ENCODE assay signal across 8 cellular contexts in the genomic region with DNA sequence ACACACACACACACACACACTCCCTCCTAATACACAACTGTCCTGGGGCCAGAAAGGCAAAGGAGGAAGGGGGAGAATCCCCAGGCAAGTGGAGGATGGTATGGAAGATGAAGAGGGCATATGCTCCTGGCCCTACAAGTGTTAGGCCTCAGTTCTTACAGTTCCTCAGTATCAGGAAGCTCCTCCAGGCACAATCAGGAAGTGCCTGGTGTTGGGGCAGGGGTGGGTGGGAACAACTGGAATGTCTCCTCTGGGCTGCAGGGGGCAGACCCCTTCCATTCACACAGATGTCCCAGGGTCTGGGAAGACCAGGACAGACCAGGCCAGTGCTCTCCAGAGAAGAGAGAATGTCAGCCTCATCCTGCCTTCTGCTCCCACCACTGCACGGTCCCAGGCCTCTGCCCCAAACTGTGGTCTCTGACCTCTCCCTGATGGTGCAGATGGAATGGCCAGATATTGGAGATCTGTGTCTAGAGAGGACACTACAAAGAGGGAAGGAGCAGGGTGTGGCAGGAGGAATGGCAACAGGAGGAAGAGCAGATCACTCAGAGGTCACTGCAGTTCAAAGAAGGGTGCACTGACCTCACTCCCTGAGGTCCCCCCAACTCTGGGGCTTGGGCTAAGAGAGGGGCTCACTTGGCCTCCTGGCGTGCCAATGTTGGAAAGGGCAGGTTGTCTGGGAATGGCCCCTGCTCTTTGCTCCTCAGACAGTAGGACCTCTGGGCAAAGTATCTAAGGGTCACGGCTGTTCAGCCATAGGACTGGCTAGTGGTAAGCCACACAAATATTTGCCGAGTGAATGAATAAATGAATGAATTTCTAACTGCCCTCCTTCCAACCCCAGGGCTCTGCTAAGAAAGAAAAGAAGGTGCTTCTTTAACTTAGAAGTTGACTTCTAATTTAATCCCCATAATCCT. TPM values are rescaled to one million over a fixed set of nuclear protein-coding genes. Genes with fewer than 3 reads are reported as not detected.
DNase-seq lines count a peak whose midpoint lies in the region; ATAC-seq and TF ChIP-seq lines count a peak whose summit lies in the region.

No MANE protein-coding gene starts in this region.

- H3K4me3 ChIP-seq in Peyer's patch: peak overlapping the region; percentile 71 to 92 (median 86)
- peak overlapping the region in 1 of 2 donors; percentile 65 for H3K4me3 ChIP-seq in gastroesophageal sphincter
- no peak overlapping the region for H3K4me3 ChIP-seq in MG63

- no peak for ATAC-seq in gastroesophageal sphincter
- no peak for ATAC-seq in stimulated activated naive CD8-positive, alpha-beta T cell treated with anti-CD3 and anti-CD28 coated beads, Interleukin-15, amount 100 ng/mL, for 72 hours

- 62% methylated on average over 3 of the region's 4 CpGs; no CpG with 5 or more reads in 1 of the 2 donors for WGBS in gastroesophageal sphincter (ENCODE audit: low coverage in 1 of 2), 2 donors

- H3K4me1 Mint-ChIP-seq in T-helper 2 cell treated with Interferon-gamma antibody and Interleukin-4, amounts not matched to agents 5 μg/mL and 100 μg/mL, for 36 hours (ENCODE audit: low read depth): peaks cover 56% of the 10 kb centered on the region
- H3K4me1 Mint-ChIP-seq in stimulated activated naive CD8-positive, alpha-beta T cell treated with anti-CD3 and anti-CD28 coated beads, Interleukin-15, amount 100 ng/mL, for 72 hours: peaks cover 63% of the 10 kb centered on the region

- peak overlapping the region; percentile 99 for H3K4me3 Mint-ChIP-seq in T-helper 2 cell treated with Interferon-gamma antibody and Interleukin-4, amounts not matched to agents 5 μg/mL and 100 μg/mL, for 36 hours
- peak overlapping the region; percentile 87 to 98 for H3K4me3 Mint-ChIP-seq in stimulated activated naive CD8-positive, alpha-beta T cell treated with anti-CD3 and anti-CD28 coated beads, Interleukin-15, amount 100 ng/mL, for 72 hours

- no peaks in the 10 kb centered on the region for H3K27me3 Mint-ChIP-seq in T-helper 2 cell treated with Interferon-gamma antibody and Interleukin-4, amounts not matched to agents 5 μg/mL and 100 μg/mL, for 36 hours (ENCODE audit: low read depth)
- no peaks in the 10 kb centered on the region for H3K27me3 Mint-ChIP-seq in stimulated activated naive CD8-positive, alpha-beta T cell treated with anti-CD3 and anti-CD28 coated beads, Interleukin-15, amount 100 ng/mL, for 72 hours

- peak overlapping the region; percentile 77 for H3K27ac Mint-ChIP-seq in T-helper 2 cell treated with Interferon-gamma antibody and Interleukin-4, amounts not matched to agents 5 μg/mL and 100 μg/mL, for 36 hours
- H3K27ac Mint-ChIP-seq in stimulated activated naive CD8-positive, alpha-beta T cell treated with anti-CD3 and anti-CD28 coated beads, Interleukin-15, amount 100 ng/mL, for 72 hours: peak overlapping the region; percentile 89 to 94

- TF ChIP-seq POLR2A in Peyer's patch (IDR thresholded peaks at IDR 0.05) (no peak), gastroesophageal sphincter (IDR thresholded peaks at IDR 0.05) (no peak)

- H3K4me1 ChIP-seq in Peyer's patch (peaks cover 0 to 40% (median 16%) of the 10 kb centered on the region in 4 donors), gastroesophageal sphincter (peaks cover 0 to 30% (median 0%) of the 10 kb centered on the region in 3 donors)

- peaks cover 21% of the 10 kb centered on the region for H3K36me3 Mint-ChIP-seq in T-helper 2 cell treated with Interferon-gamma antibody and Interleukin-4, amounts not matched to agents 5 μg/mL and 100 μg/mL, for 36 hours (ENCODE audit: low read depth)

- H3K9me3 Mint-ChIP-seq in T-helper 2 cell treated with Interferon-gamma antibody and Interleukin-4, amounts not matched to agents 5 μg/mL and 100 μg/mL, for 36 hours: no peaks in the 10 kb centered on the region
- H3K9me3 Mint-ChIP-seq in stimulated activated naive CD8-positive, alpha-beta T cell treated with anti-CD3 and anti-CD28 coated beads, Interleukin-15, amount 100 ng/mL, for 72 hours: no peaks in the 10 kb centered on the region

- H3K27me3 ChIP-seq in Peyer's patch (no peaks in the 10 kb centered on the region), gastroesophageal sphincter (peaks cover 35% of the 10 kb centered on the region), MG63 (peaks cover 15% of the 10 kb centered on the region)

- H3K36me3 ChIP-seq in Peyer's patch (peaks cover 0 to 10% (median 0%) of the 10 kb centered on the region in 3 donors), gastroesophageal sphincter (no peaks in the 10 kb centered on the region), MG63 (no peaks in the 10 kb centered on the region)

- peak in 1 of 6 experiments; percentile 10 for TF ChIP-seq CTCF in Peyer's patch (IDR thresholded peaks at IDR 0.05)
- no peak for TF ChIP-seq CTCF in gastroesophageal sphincter (IDR thresholded peaks at IDR 0.05)

- H3K9me3 ChIP-seq in Peyer's patch: no peaks in the 10 kb centered on the region
- H3K9me3 ChIP-seq in gastroesophageal sphincter: no peaks in the 10 kb centered on the region
- no peaks in the 10 kb centered on the region for H3K9me3 ChIP-seq in MG63

- no peak for TF ChIP-seq EP300 in gastroesophageal sphincter (IDR thresholded peaks at IDR 0.05)

- H3K27ac ChIP-seq in Peyer's patch: peak overlapping the region; percentile 93 to 100 (median 98)
- H3K27ac ChIP-seq in gastroesophageal sphincter: peak overlapping the region in 3 of 4 donors; percentile 52 to 77 (median 70)

- DNase-seq in T-helper 2 cell treated with Interferon-gamma antibody and Interleukin-4, amounts not matched to agents 5 μg/mL and 100 μg/mL, for 36 hours (ENCODE audit: low spot score): no peak
- no peak for DNase-seq in T-helper 2 cell
- no peak for DNase-seq in Peyer's patch
- peak in 1 of 2 donors; percentile 22 for DNase-seq in stimulated activated naive CD8-positive, alpha-beta T cell treated with anti-CD3 and anti-CD28 coated beads, Interleukin-15, amount 100 ng/mL, for 72 hours
- no peak for DNase-seq in T1000 (lab: John Stamatoyannopoulos, UW)
- no peak for DNase-seq in MG63
- DNase-seq in stimulated activated CD8-positive, alpha-beta memory T cell treated with anti-CD3 and anti-CD28 coated beads, Interleukin-4, amount 100 ng/mL, for 48 hours: no peak

RNA-seq across cellular contexts. Expression of a gene that starts 2.5 kb away (rescaled TPM):
- 100 to 1,000 TPM in 1 of 4 donors, 10 to 100 TPM in 3; 71.3 to 220 (median 86.5) TPM for total RNA-seq in Peyer's patch
- total RNA-seq in gastroesophageal sphincter: 10 to 100 TPM in 1 of 4 donors, 1 to 10 TPM in 3; 1.4 to 16.6 (median 6.4) TPM
- total RNA-seq in MG63 (2014; rRNA removed; shearing (Covaris generic); ENCODE audit: low replicate concordance): 2.6 and 4.7 TPM in 2 replicates

RNA-seq across cellular contexts. Expression of a gene that starts 24.5 kb away (rescaled TPM):
- total RNA-seq in Peyer's patch (10 to 100 TPM in 1 of 4 donors, 1 to 10 TPM in 1, under 1 TPM in 1, not detected in 1; 0.67 to 14.0 (median 3.3) TPM), gastroesophageal sphincter (10 to 100 TPM in 1 of 4 donors, 1 to 10 TPM in 1, under 1 TPM in 1, not detected in 1; 0.42 to 13.1 (median 4.7) TPM)
- total RNA-seq in MG63 (2014; rRNA removed; shearing (Covaris generic); ENCODE audit: low replicate concordance): 1.6 and 3.2 TPM in 2 replicates

Comparison
In these comparisons a context has a peak if more than half of its experiments do, and no peak if none do; other contexts are left out.
1. RNA of a gene that starts 2.5 kb away (total RNA-seq): 71.3 to 220 TPM in Peyer's patch; 1.4 to 16.6 TPM in gastroesophageal sphincter and 2.6 to 4.7 TPM in MG63; every median in the first group is over 4 times any median in the second.